In the genomic region with DNA sequence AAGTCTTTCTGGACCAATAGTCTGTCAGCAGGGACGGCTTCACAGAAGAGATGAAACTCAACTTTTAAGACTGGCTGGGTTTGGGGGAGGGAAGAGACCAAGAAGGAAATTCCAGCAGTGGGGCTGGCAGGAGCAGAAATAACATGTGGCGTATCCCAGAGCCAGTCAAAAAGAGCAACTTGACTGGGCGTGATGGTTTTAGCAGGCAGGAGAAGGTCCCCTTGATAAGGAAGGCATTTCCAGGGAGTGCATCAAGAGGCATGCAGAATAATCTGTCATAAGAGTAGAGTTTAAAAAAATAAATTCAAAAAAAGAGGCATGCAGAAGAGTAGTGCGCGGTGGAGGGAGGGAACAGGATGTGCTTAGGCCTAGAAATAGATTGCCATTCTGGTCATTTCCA, we compare ENCODE assay signal across 18 cellular contexts. TPM values are rescaled to one million over a fixed set of nuclear protein-coding genes. Genes with fewer than 3 reads are reported as not detected.
DNase-seq lines count a peak whose midpoint lies in the region; ATAC-seq and TF ChIP-seq lines count a peak whose summit lies in the region.
"Had no signal": no experiment of that assay in that cellular context is flagged by ENCODE, and none has a peak within 500 bp of the region (broad histone marks: within the 10 kb centered on the region; RNA-seq: fewer than 3 reads in every experiment).

No MANE protein-coding gene starts in this region.

- no peaks in the 10 kb centered on the region for H3K9me3 Mint-ChIP-seq in activated T-cell treated with anti-CD3 and anti-CD28 coated beads, Interleukin-2, amount 50 U/mL, for 4 hours

- H3K36me3 Mint-ChIP-seq in activated T-cell treated with anti-CD3 and anti-CD28 coated beads, Interleukin-2, amount 50 U/mL, for 4 hours (ENCODE audit: insufficient read depth), result no peaks in the 10 kb centered on the region

- peak; percentile 38 for ATAC-seq in Right ventricle myocardium superior (ENCODE audit: poor library complexity)
- no peak for ATAC-seq in Right ventricle myocardium inferior
- no peak for ATAC-seq in activated T-cell treated with anti-CD3 and anti-CD28 coated beads, Interleukin-2, amount 50 U/mL, for 4 hours
- no peak for ATAC-seq in HG03457 (IDR thresholded peaks at IDR 0.05; ENCODE audit: unreplicated experiment)

- H3K4me1 ChIP-seq in thyroid gland, result peaks cover 31 to 44% of the 10 kb centered on the region in 2 donors

- no peaks in the 10 kb centered on the region for H3K27me3 ChIP-seq in thyroid gland
- H3K27me3 ChIP-seq: Peyer's patch had no signal

- peaks cover 16% of the 10 kb centered on the region for H3K27me3 Mint-ChIP-seq in activated T-cell treated with anti-CD3 and anti-CD28 coated beads, Interleukin-2, amount 50 U/mL, for 4 hours (ENCODE audit: low read depth)

- no peak for TF ChIP-seq POLR2A in thyroid gland (IDR thresholded peaks at IDR 0.05)

- H3K4me3 ChIP-seq in thyroid gland (replicated peaks in 1 of 3), result no peak overlapping the region
- H3K4me3 ChIP-seq: BLaER1, Peyer's patch had no signal

- 86 to 89% methylated on average over 5 of the region's 5 CpGs for WGBS in thyroid gland, 2 donors

- H3K27ac ChIP-seq in cingulate gyrus (ENCODE audit: low read depth, low read length), result peak overlapping the region; percentile 24
- H3K27ac ChIP-seq in thyroid gland, result peak overlapping the region in 2 of 3 donors; percentile 7 to 19
- H3K27ac ChIP-seq: 22Rv1, BLaER1, Peyer's patch had no signal

- DNase-seq in Right ventricle myocardium superior, result no peak
- DNase-seq in Right ventricle myocardium inferior (ENCODE audit: missing footprints), result no peak
- DNase-seq in hepatic stellate cell (ENCODE audit: low spot score), result peak; percentile 41
- DNase-seq in thyroid gland, result peak in 1 of 2 donors; percentile 18
- no peak for DNase-seq in stimulated activated naive CD4-positive, alpha-beta T cell (lab: John Stamatoyannopoulos, UW)
- DNase-seq in activated T-cell treated with anti-CD3 and anti-CD28 coated beads, Interleukin-2, amount 50 U/mL, for 4 hours, result no peak
- DNase-seq: H7, Karpas-422, MM.1S, NCI-H187 treated with DMSO at 0.1 percent for 48 hours, NCI-H2171, Peyer's patch had no signal

- H3K4me1 Mint-ChIP-seq in activated T-cell treated with anti-CD3 and anti-CD28 coated beads, Interleukin-2, amount 50 U/mL, for 4 hours (ENCODE audit: low read depth), result peaks cover 2% of the 10 kb centered on the region

- H3K9me3 ChIP-seq in thyroid gland, result no peaks in the 10 kb centered on the region
- H3K9me3 ChIP-seq: BLaER1, Peyer's patch had no signal

- TF ChIP-seq CTCF in thyroid gland (IDR thresholded peaks at IDR 0.05), result no peak

- no peaks in the 10 kb centered on the region for H3K36me3 ChIP-seq in thyroid gland
- H3K36me3 ChIP-seq: Peyer's patch had no signal

- H3K4me3 Mint-ChIP-seq in activated T-cell treated with anti-CD3 and anti-CD28 coated beads, Interleukin-2, amount 50 U/mL, for 4 hours, result no peak overlapping the region

- intact Hi-C loops in Right ventricle myocardium superior (cut with DNase I) (no loop called here), Right ventricle myocardium inferior (cut with DNase I) (no loop called here), thyroid gland (cut with DNase I) (no loop called here)

RNA-seq across cellular contexts. Expression of a gene that starts 52.5 kb away (rescaled TPM):
- not detected for total RNA-seq in Right ventricle myocardium superior
- not detected for total RNA-seq in Right ventricle myocardium inferior
- total RNA-seq in thyroid gland, result not detected
- not detected for total RNA-seq in activated T-cell treated with anti-CD3 and anti-CD28 coated beads, Interleukin-2, amount 50 U/mL, for 4 hours
- total RNA-seq: Daoy, H7, NCI-H460, Peyer's patch had no signal
